ENCODE assay signal across 1 cellular context in genomic region chr6:7727951-7728854, GRCh38.
TF ChIP-seq lines count a peak whose summit lies in the region.

No MANE protein-coding gene starts in this region.

TF ChIP-seq in A549, 52 proteins besides CTCF, POLR2A, EP300 and RAD21 (continued from another document):
- TF ChIP-seq E2F6 (IDR thresholded peaks at IDR 0.05; ENCODE audit: borderline replicate concordance, low read depth) (no peak), ZC3H11A (IDR thresholded peaks at IDR 0.05) (no peak), TFCP2L1 (CRISPR knock-in tag; IDR thresholded peaks at IDR 0.05) (no peak), EHF (CRISPR knock-in tag; IDR thresholded peaks at IDR 0.05) (no peak), NPAS2 (CRISPR knock-in tag; IDR thresholded peaks at IDR 0.05; ENCODE audit: borderline replicate concordance) (no peak), TP53 (CRISPR knock-in tag; IDR thresholded peaks at IDR 0.05) (no peak), HOXB5 (CRISPR knock-in tag; IDR thresholded peaks at IDR 0.05) (no peak)
